ENCODE assay signal across 1 cellular context in genomic region chr3:42500909-42501308, GRCh38.
TF ChIP-seq lines count a peak whose summit lies in the region.

No MANE protein-coding gene starts in this region.

TF ChIP-seq in HepG2, 621 proteins besides CTCF, POLR2A, EP300 and RAD21 (continued from another document):
- TF ChIP-seq CEBPG (CRISPR knock-in tag; IDR thresholded peaks at IDR 0.05), result no peak
- no peak for TF ChIP-seq PHF8 (CRISPR knock-in tag; IDR thresholded peaks at IDR 0.05)
- no peak for TF ChIP-seq ZNF740 (CRISPR knock-in tag; IDR thresholded peaks at IDR 0.05)
- TF ChIP-seq, protein P1, sequence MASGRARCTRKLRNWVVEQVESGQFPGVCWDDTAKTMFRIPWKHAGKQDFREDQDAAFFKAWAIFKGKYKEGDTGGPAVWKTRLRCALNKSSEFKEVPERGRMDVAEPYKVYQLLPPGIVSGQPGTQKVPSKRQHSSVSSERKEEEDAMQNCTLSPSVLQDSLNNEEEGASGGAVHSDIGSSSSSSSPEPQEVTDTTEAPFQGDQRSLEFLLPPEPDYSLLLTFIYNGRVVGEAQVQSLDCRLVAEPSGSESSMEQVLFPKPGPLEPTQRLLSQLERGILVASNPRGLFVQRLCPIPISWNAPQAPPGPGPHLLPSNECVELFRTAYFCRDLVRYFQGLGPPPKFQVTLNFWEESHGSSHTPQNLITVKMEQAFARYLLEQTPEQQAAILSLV (CRISPR knock-in tag; IDR thresholded peaks at IDR 0.05; ENCODE audit: borderline replicate concordance), result no peak
TF ChIP-seq in HepG2: peak in this region for 1.
